11 cellular contexts compared by ENCODE assay signal in genomic region chr18:54775686-54776085, GRCh38. TPM values are rescaled to one million over a fixed set of nuclear protein-coding genes. Genes with fewer than 3 reads are reported as not detected.
A peak's percentile ranks its signal among the peaks of the same experiment; 100 is the strongest.
DNase-seq lines count a peak whose midpoint lies in the region; ATAC-seq, FAIRE-seq and TF ChIP-seq lines count a peak whose summit lies in the region.
"Had no signal": no experiment of that assay in that cellular context is flagged by ENCODE, and none has a peak within 500 bp of the region (broad histone marks: within the 10 kb centered on the region; RNA-seq: fewer than 3 reads in every experiment).

No MANE protein-coding gene starts in this region.

- DNase-seq in AG08396 (ENCODE audit: low spot score), result peak; percentile 41
- DNase-seq in HT1080 (ENCODE audit: low read depth), result peak; percentile 93
- DNase-seq in K562 (ENCODE audit: extremely low read depth in 1 of 4, low spot score in 3 of 4), result peak in 3 of 4 experiments; percentile 6 to 37 (median 13)
- DNase-seq in left colon, result no peak
- DNase-seq in cardiac septum (ENCODE audit: low spot score), result no peak
- DNase-seq in NCI-H2196 treated with DMSO at 0.1 percent for 48 hours (lab: John Stamatoyannopoulos, UW; ENCODE audit: unreplicated experiment), result no peak
- DNase-seq in OCI-LY7 (ENCODE audit: low spot score), result no peak
- no peak for DNase-seq in NCI-H2081 (lab: John Stamatoyannopoulos, UW)
- DNase-seq: activated gamma-delta T cell, hippocampal formation, nucleus accumbens had no signal

- H3K27ac ChIP-seq in K562 (ENCODE audit: extremely low read depth, low read depth, low read length) (no peak overlapping the region; the same call in 2 of the 3 replicates), OCI-LY7 (ENCODE audit: low read depth, low read length, poor library complexity, severe bottlenecking) (no peak overlapping the region)

- in situ Hi-C loops in K562 (cut with MboI), result no loop called here

- no peak overlapping the region for H3K4me2 ChIP-seq in K562 (ENCODE audit: insufficient read depth, low read length)
- H3K4me2 ChIP-seq in OCI-LY7 (ENCODE audit: low read length), result no peak overlapping the region

- H3K79me2 ChIP-seq in K562 (ENCODE audit: control insufficient read depth, insufficient read depth, low read length) (no peaks in the 10 kb centered on the region; the same call in 2 of the 3 replicates), OCI-LY7 (ENCODE audit: insufficient read depth, low read depth, low read length) (no peaks in the 10 kb centered on the region)

- WGBS in K562 (ENCODE audit: insufficient coverage, low coverage, missing lambda C conversion rate), result 14% methylated on average over 3 of the region's 3 CpGs

- peak; percentile 76; the same call in 2 of the 3 replicates for ATAC-seq in K562
- ATAC-seq in left colon, result peak; percentile 63

- H3K4me1 ChIP-seq in K562 (replicated peaks in 1 of 2; ENCODE audit: control insufficient read depth in 2 of 2, insufficient read depth in 2 of 2, low read length in 2 of 2), result peaks cover 0 to 2% of the 10 kb centered on the region in 2 experiments; a peak in 2 of 5 replicates
- H3K4me1 ChIP-seq in OCI-LY7 (ENCODE audit: insufficient read depth, low read length, poor library complexity, severe bottlenecking), result no peaks in the 10 kb centered on the region

- H3K9me1 ChIP-seq in K562 (ENCODE audit: control insufficient read depth, insufficient read depth, low read length), result no peaks in the 10 kb centered on the region

- peak in 2 of 3 experiments; percentile 31 to 35; a peak in 3 of 6 replicates for TF ChIP-seq CTCF in K562 (IDR thresholded peaks at IDR 0.05 in 2 of 3, conservative IDR thresholded peaks at IDR 0.05 in 1 of 3; ENCODE audit: insufficient read depth in 2 of 3, low read depth in 1 of 3, low read length in 3 of 3)
- TF ChIP-seq CTCF in OCI-LY7 (conservative IDR thresholded peaks at IDR 0.05; ENCODE audit: low read length), result no peak

- H3K36me3 ChIP-seq in K562 (ENCODE audit: control insufficient read depth, insufficient read depth, low read length) (no peaks in the 10 kb centered on the region), OCI-LY7 (ENCODE audit: insufficient read depth, low read length) (no peaks in the 10 kb centered on the region)

- H2AFZ ChIP-seq in K562 (ENCODE audit: low read depth, low read length) (no peak overlapping the region), OCI-LY7 (ENCODE audit: low read length) (no peak overlapping the region)

- FAIRE-seq in K562 (lab: Jason Lieb, UNC), result peak; percentile 68

- no peak overlapping the region for H3K9ac ChIP-seq in K562 (ENCODE audit: insufficient read depth in 1 of 2, low read depth in 2 of 2, low read length in 2 of 2)

- TF ChIP-seq POLR2A in K562 (conservative IDR thresholded peaks at IDR 0.05), result no peak

- intact Hi-C loops in K562 (cut with micrococcal nuclease) (loop anchor here (10.0 kb wide), 1 partner anchor 89 kb away; no protein-coding TSS in a partner anchor), left colon (cut with DNase I, micrococcal nuclease) (no loop called here), cardiac septum (cut with DNase I) (no loop called here), OCI-LY7 (cut with micrococcal nuclease; ENCODE audit: unreplicated experiment) (no loop called here)

- POLR2A ChIA-PET in K562 (lab: Yijun Ruan, JAX) (interaction anchor here (0.6 kb wide), 1 partner anchor 413 kb away, joined by 3 read pairs; no protein-coding TSS in a partner anchor), OCI-LY7 (lab: Charles Lee) (no interaction called here)

- no TSS peak for BruUV-seq in K562 (replicated peaks; lab: Mats Ljungman, UMichigan)
- no TSS peak for BruUV-seq in OCI-LY7 (replicated peaks; lab: Mats Ljungman, UMichigan)

- TF ChIP-seq EP300 in K562 (IDR thresholded peaks at IDR 0.05; ENCODE audit: low read length), result no peak

- no peaks in the 10 kb centered on the region for H3K9me2 ChIP-seq in OCI-LY7 (ENCODE audit: insufficient read depth, low read length)

- H3K4me3 ChIP-seq in K562, result no peak overlapping the region
- no peak overlapping the region for H3K4me3 ChIP-seq in OCI-LY7 (ENCODE audit: low read depth, low read length, poor library complexity, severe bottlenecking)

- no peaks in the 10 kb centered on the region for H3K27me3 ChIP-seq in K562 (ENCODE audit: control insufficient read depth in 2 of 2, insufficient read depth in 2 of 2, low read length in 2 of 2)

- no peak for TF ChIP-seq RAD21 in K562 (CRISPR knock-in tag; conservative IDR thresholded peaks at IDR 0.05 in 1 of 2, IDR thresholded peaks at IDR 0.05 in 1 of 2)

- H3K9me3 ChIP-seq in K562 (replicated peaks; ENCODE audit: control insufficient read depth, insufficient read depth, low read depth, low read length), result no peaks in the 10 kb centered on the region
- no peaks in the 10 kb centered on the region for H3K9me3 ChIP-seq in OCI-LY7 (ENCODE audit: low read length)

- CTCF ChIA-PET in K562 (lab: Yijun Ruan, JAX; ENCODE audit: low intra/inter-chr PET ratio), result no interaction called here
- CTCF ChIA-PET in OCI-LY7 (lab: Charles Lee; ENCODE audit: unreplicated experiment), result no interaction called here

- H4K20me1 ChIP-seq in K562 (replicated peaks; ENCODE audit: control insufficient read depth, insufficient read depth, low read length), result no peaks in the 10 kb centered on the region
- H4K20me1 ChIP-seq in OCI-LY7 (ENCODE audit: insufficient read depth, low read length), result no peaks in the 10 kb centered on the region

TF ChIP-seq in K562, 482 proteins besides CTCF, POLR2A, EP300 and RAD21 (continues in another document):
- TF ChIP-seq ATF3 (IDR thresholded peaks at IDR 0.05) (0 out of 2 replicates have a peak, but pooled peaks have one; percentile 6), ATF3 (CRISPR knock-in tag; conservative IDR thresholded peaks at IDR 0.05) (no peak), RBBP5 (IDR thresholded peaks at IDR 0.05; ENCODE audit: borderline replicate concordance, insufficient read depth, low read length, poor library complexity, severe bottlenecking) (no peak), FOXO4 (CRISPR knock-in tag; IDR thresholded peaks at IDR 0.05) (no peak), NR0B1 (IDR thresholded peaks at IDR 0.05; ENCODE audit: partially characterized antibody) (no peak)

RNA-seq across cellular contexts. Expression of gene RAB27B, which starts 52.6 kb away (rescaled TPM):
- total RNA-seq in HT1080 (2014; rRNA removed; shearing (Covaris generic)), result 27.7 and 27.8 TPM in 2 replicates
- polyA plus RNA-seq in HT1080 (2015; cell fraction: cytosol; rRNA removed), result 7.1 and 9.9 TPM in 2 replicates
- 8.9 and 9.2 TPM in 2 replicates for polyA plus RNA-seq in HT1080 (2015; cell fraction: nucleus; rRNA removed)
- 0.37 and 1.9 TPM in 2 replicates for total RNA-seq in K562 (2011; cell fraction: chromatin; rRNA removed; ENCODE audit: low replicate concordance)
- 0.17 and 0.26 TPM in 2 replicates for total RNA-seq in K562 (2011; cell fraction: nucleolus; rRNA removed)
- 0.66 and 1.1 TPM in 2 replicates for total RNA-seq in K562 (2011; cell fraction: nucleoplasm; rRNA removed)
- total RNA-seq in K562 (2014; rRNA removed) (0.91 and 1.8 TPM in 2 replicates), K562 (2014; rRNA removed; fragmentation: Illumina TruSeq; extraction: Trizol) (2.4 and 2.5 TPM in 2 replicates), K562 (2015; rRNA removed; fragmentation: Illumina TruSeq; extraction: Trizol) (5.0 and 5.7 TPM in 2 replicates), K562 (2021) (2.0 and 3.1 TPM in 2 replicates), left colon (10 to 100 TPM in 1 of 2 donors, 1 to 10 TPM in 1; 9.7 to 16.0 TPM), cardiac septum (0.08 TPM), OCI-LY7 (2022) (not detected in 2 replicates)
- polyA plus RNA-seq in K562 (2011; rRNA removed) (0.19 and 2.5 TPM in 2 replicates), K562 (2014; fragmentation: Illumina TruSeq; extraction: Trizol) (1.2 TPM in 2 replicates), K562 (2014; fragmentation: Nextera tagmentation; extraction: Ambion mirVana) (under 1 TPM; 0.44 to 0.71 TPM), K562 (2014; rRNA removed) (0.67 and 1.0 TPM in 2 replicates)
- polyA plus RNA-seq in K562 (2011; cell fraction: cytosol; rRNA removed), result 0.07 and 1.2 TPM in 2 replicates
- 0.45 and 2.0 TPM in 2 replicates for polyA plus RNA-seq in K562 (2011; cell fraction: nucleus; rRNA removed)
- polyA plus RNA-seq in K562 (2012), result 2.4 and 3.7 TPM in 2 replicates
- polyA minus RNA-seq in K562 (2011; rRNA and poly(A)+ RNA removed), result 0.87 and 3.0 TPM in 2 replicates
- 0.73 and 2.3 TPM in 2 replicates for polyA minus RNA-seq in K562 (2011; cell fraction: cytosol; rRNA and poly(A)+ RNA removed)
- polyA minus RNA-seq in K562 (2011; cell fraction: nucleus; rRNA and poly(A)+ RNA removed), result 0.33 and 1.1 TPM in 2 replicates
- total RNA-seq in OCI-LY7 (2014; rRNA removed; shearing (Covaris generic)), result not detected in 2 replicates

Comparison
In these comparisons a context has a peak if more than half of its experiments do, and no peak if none do; other contexts are left out.
1. DNase-seq: peak in AG08396 (single experiment), HT1080 (single experiment) and K562 (3 of 4); none in left colon (0 of 2), cardiac septum (single experiment), NCI-H2196 treated with DMSO at 0.1 percent for 48 hours (single experiment), OCI-LY7 (single experiment) and NCI-H2081 (0 of 2).